ENCODE assay signal across 17 cellular contexts in the genomic region with DNA sequence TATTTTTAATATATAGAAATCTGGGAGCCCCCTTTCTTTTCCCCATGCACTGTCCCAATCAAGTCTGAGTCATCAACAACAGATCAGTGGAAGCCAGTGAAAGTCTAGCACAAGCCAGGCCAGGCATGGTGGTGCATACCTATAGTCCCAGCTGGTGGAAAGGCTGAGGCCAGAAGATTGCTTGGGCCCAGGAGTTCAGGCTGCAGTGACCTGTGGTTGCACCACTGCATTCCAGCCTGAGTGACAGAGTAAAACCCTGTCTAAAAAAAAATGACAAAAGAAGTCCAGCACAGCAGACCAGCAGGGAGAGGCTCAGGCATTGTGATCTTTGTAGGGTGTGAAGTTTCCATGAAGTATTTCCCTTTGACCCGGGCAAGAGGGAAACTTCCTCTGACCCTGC. TPM values are rescaled to one million over a fixed set of nuclear protein-coding genes. Genes with fewer than 3 reads are reported as not detected.
DNase-seq lines count a peak whose midpoint lies in the region; ATAC-seq, FAIRE-seq and TF ChIP-seq lines count a peak whose summit lies in the region.
"Had no signal": no experiment of that assay in that cellular context is flagged by ENCODE, and none has a peak within 500 bp of the region (broad histone marks: within the 10 kb centered on the region; RNA-seq: fewer than 3 reads in every experiment).

No MANE protein-coding gene starts in this region.

- no peak for FAIRE-seq in GM12892 (lab: Jason Lieb, UNC)

- no peak overlapping the region for H4K5ac ChIP-seq in IMR-90 (ENCODE audit: low read depth, low read length)

- no peak overlapping the region for H3K14ac ChIP-seq in IMR-90 (replicated peaks; ENCODE audit: low read depth, low read length)

- H3K56ac ChIP-seq in IMR-90 (ENCODE audit: extremely low read depth, insufficient read depth, low read length): no peak overlapping the region

- H2BK5ac ChIP-seq in IMR-90 (ENCODE audit: low read depth, low read length, poor library complexity, severe bottlenecking): peak overlapping the region; percentile 30

- no peaks in the 10 kb centered on the region for H3K9me3 ChIP-seq in IMR-90 (ENCODE audit: control insufficient read depth, insufficient read depth, low read length)
- H3K9me3 ChIP-seq in liver (ENCODE audit: control insufficient read depth in 4 of 4, low read length in 3 of 4): no peaks in the 10 kb centered on the region
- H3K9me3 ChIP-seq: lower lobe of right lung, sigmoid colon, tibial nerve had no signal

- TF ChIP-seq POLR2A in IMR-90 (IDR thresholded peaks at IDR 0.05; ENCODE audit: low read depth, low read length): no peak
- TF ChIP-seq POLR2A in GM12892 (IDR thresholded peaks at IDR 0.05; ENCODE audit: low read depth, low read length): no peak

- no peak overlapping the region for H2AK5ac ChIP-seq in IMR-90 (ENCODE audit: low read depth, low read length)

- H2BK15ac ChIP-seq in IMR-90 (ENCODE audit: low read depth, low read length): no peak overlapping the region

- H3K4ac ChIP-seq in IMR-90 (ENCODE audit: low read depth, low read length): no peak overlapping the region

- CTCF ChIA-PET in IMR-90 (lab: Yijun Ruan, JAX): no interaction called here

- no peak for TF ChIP-seq RAD21 in IMR-90 (IDR thresholded peaks at IDR 0.05; ENCODE audit: low read length)
- TF ChIP-seq RAD21 in liver (IDR thresholded peaks at IDR 0.05): no peak

- no peak overlapping the region for H2BK120ac ChIP-seq in IMR-90 (ENCODE audit: low read depth, low read length)

- no peak overlapping the region for H2AFZ ChIP-seq in IMR-90 (replicated peaks; ENCODE audit: low read length, poor library complexity)

- TF ChIP-seq CTCF in AG10803 (conservative IDR thresholded peaks at IDR 0.05; ENCODE audit: low read length) (no peak), IMR-90 (conservative IDR thresholded peaks at IDR 0.05; ENCODE audit: low read depth, low read length) (no peak), cardiac fibroblast (IDR thresholded peaks at IDR 0.05; ENCODE audit: low read depth, low read length) (no peak), liver (IDR thresholded peaks at IDR 0.05; ENCODE audit: low read depth, low read length, missing input control) (no peak)

- no peaks in the 10 kb centered on the region for H4K20me1 ChIP-seq in IMR-90 (ENCODE audit: insufficient read depth, low read length)

- H3K4me2 ChIP-seq in IMR-90 (ENCODE audit: low read depth, low read length): no peak overlapping the region

- DNase-seq in AG10803 (ENCODE audit: low read depth) (peak; percentile 56), IMR-90 (peak; percentile 86), cardiac fibroblast (ENCODE audit: low read depth in 2 of 2) (peak; percentile 73 to 76), GM12892 (ENCODE audit: insufficient read length) (no peak), mesenteric fat pad (ENCODE audit: low spot score) (no peak)
- DNase-seq: activated CD8-positive, alpha-beta memory T cell treated with anti-CD3 and anti-CD28 coated beads for 24 hours; amniotic stem cell; lower lobe of right lung; NCI-H1417 treated with DMSO at 0.1 percent for 48 hours; NCI-H345; sigmoid colon; stimulated activated CD4-positive, alpha-beta T cell treated with anti-CD3 and anti-CD28 coated beads, Interleukin-4, amount 100 ng/mL, for 24 hours had no signal

- in situ Hi-C loops in IMR-90 (cut with MboI; ENCODE audit: low sequenced_read_pairs): no loop called here

- H3K27me3 ChIP-seq in IMR-90 (ENCODE audit: control insufficient read depth, insufficient read depth, low read length) (no peaks in the 10 kb centered on the region), liver (ENCODE audit: control insufficient read depth in 4 of 4, insufficient read depth in 4 of 4, low read length in 3 of 4) (no peaks in the 10 kb centered on the region)
- H3K27me3 ChIP-seq: sigmoid colon, tibial nerve had no signal

- H2BK20ac ChIP-seq in IMR-90 (ENCODE audit: low read depth, low read length): no peak overlapping the region

- no peaks in the 10 kb centered on the region for H3K9me1 ChIP-seq in IMR-90 (ENCODE audit: insufficient read depth, low read length)

- H3K4me1 ChIP-seq in IMR-90 (ENCODE audit: control insufficient read depth, insufficient read depth, low read length): peaks cover 5% of the 10 kb centered on the region; the same call in 1 of the 2 replicates
- peaks cover 0 to 3% (median 1%) of the 10 kb centered on the region in 4 donors for H3K4me1 ChIP-seq in liver (ENCODE audit: control insufficient read depth in 4 of 4, insufficient read depth in 4 of 4, low read length in 3 of 4)
- H3K4me1 ChIP-seq: lower lobe of right lung, sigmoid colon, tibial nerve had no signal

- POLR2A ChIA-PET in IMR-90 (lab: Charles Lee; ENCODE audit: unreplicated experiment): interaction anchor here (0.8 kb wide), 1 partner anchor 418 kb away, joined by 10 read pairs; no protein-coding TSS in a partner anchor

- no TSS peak for BruUV-seq in IMR-90 (replicated peaks; lab: Mats Ljungman, UMichigan)

- dilution Hi-C loops in IMR-90 (cut with HindIII; ENCODE audit: low sequenced_read_pairs, unreplicated experiment): no loop called here

- no CpG with 5 or more reads among the region's 1 CpG for WGBS in IMR-90 (ENCODE audit: extremely low coverage in 2 of 2, insufficient read length in 1 of 2), 2 experiments
- 61% methylated on average over 1 of the region's 1 CpG for WGBS in liver

- no peak overlapping the region for H4K91ac ChIP-seq in IMR-90 (ENCODE audit: insufficient read depth, low read depth, low read length)

- no peak overlapping the region for H3K9ac ChIP-seq in IMR-90 (ENCODE audit: low read depth, low read length)
- no peak overlapping the region for H3K9ac ChIP-seq in liver (ENCODE audit: low read depth in 1 of 2, low read length in 2 of 2)

- ATAC-seq in IMR-90 (ENCODE audit: low read depth) (peak; percentile 92), HG03135 (IDR thresholded peaks at IDR 0.05; ENCODE audit: unreplicated experiment) (no peak), HG02571 (IDR thresholded peaks at IDR 0.05; ENCODE audit: unreplicated experiment) (no peak)
- ATAC-seq: activated T-helper 17 cell treated with anti-CD3 and anti-CD28 coated beads, Interleukin-2, amount 50 U/mL, for 72 hours; lower lobe of right lung had no signal

- no peak overlapping the region for H3K4me3 ChIP-seq in AG10803 (ENCODE audit: low read length)
- H3K4me3 ChIP-seq in IMR-90 (ENCODE audit: insufficient read depth, low read depth, low read length): no peak overlapping the region
- no peak overlapping the region for H3K4me3 ChIP-seq in cardiac fibroblast (replicated peaks in 1 of 2; ENCODE audit: low read depth in 2 of 2, low read length in 2 of 2)
- no peak overlapping the region for H3K4me3 ChIP-seq in liver (ENCODE audit: low read depth in 1 of 3, low read length in 3 of 3)
- H3K4me3 ChIP-seq: lower lobe of right lung, sigmoid colon, tibial nerve had no signal

- H3K27ac ChIP-seq in IMR-90 (ENCODE audit: insufficient read depth, low read length) (no peak overlapping the region), liver (ENCODE audit: low read depth in 1 of 2, low read length in 2 of 2) (no peak overlapping the region)
- H3K27ac ChIP-seq: lower lobe of right lung, sigmoid colon had no signal

- H3K79me1 ChIP-seq in IMR-90 (ENCODE audit: low read depth in 1 of 2, low read length in 2 of 2): no peaks in the 10 kb centered on the region

- no peak overlapping the region for H2AK9ac ChIP-seq in IMR-90 (replicated peaks; ENCODE audit: low read depth, low read length, poor library complexity)

- intact Hi-C loops in IMR-90 (cut with micrococcal nuclease): no loop called here

- H4K8ac ChIP-seq in IMR-90 (ENCODE audit: low read depth in 2 of 2, low read length in 2 of 2): no peak overlapping the region

- no peak overlapping the region for H3K18ac ChIP-seq in IMR-90 (ENCODE audit: low read depth, low read length)

- no peak overlapping the region for H3K23ac ChIP-seq in IMR-90 (ENCODE audit: low read depth, low read length)

- H3K36me3 ChIP-seq in IMR-90 (ENCODE audit: control insufficient read depth, insufficient read depth, low read length) (no peaks in the 10 kb centered on the region), liver (ENCODE audit: control insufficient read depth in 4 of 4, insufficient read depth in 3 of 4, low read depth in 1 of 4, low read length in 3 of 4) (no peaks in the 10 kb centered on the region)
- H3K36me3 ChIP-seq: lower lobe of right lung, sigmoid colon, tibial nerve had no signal

TF ChIP-seq in IMR-90, 13 proteins besides CTCF, POLR2A, EP300 and RAD21 (continues in another document):
- TF ChIP-seq MXI1 (IDR thresholded peaks at IDR 0.05; ENCODE audit: borderline replicate concordance, low read depth, low read length) (0 out of 2 replicates have a peak, but pooled peaks have one; percentile 23), CEBPB (IDR thresholded peaks at IDR 0.05; ENCODE audit: low read depth, low read length) (peak; percentile 62; the same call in 1 of the 2 replicates)

TF ChIP-seq in liver, 16 proteins besides CTCF, POLR2A, EP300 and RAD21:
- peak; percentile 14 for TF ChIP-seq SP1 (IDR thresholded peaks at IDR 0.05)
- no peak for TF ChIP-seq EGR1 (IDR thresholded peaks at IDR 0.05; ENCODE audit: low read depth in 2 of 2)
- TF ChIP-seq NR2F2 (IDR thresholded peaks at IDR 0.05): peak; percentile 81
- TF ChIP-seq RXRA (IDR thresholded peaks at IDR 0.05): no peak

RNA-seq across cellular contexts. Expression of gene RPL5, which starts 8.9 kb away (rescaled TPM):
- total RNA-seq in IMR-90 (2012; rRNA removed): 1,679 and 1,907 TPM in 2 replicates
- 1,239 and 1,406 TPM in 2 replicates for polyA plus RNA-seq in IMR-90 (2012; rRNA removed)
- polyA plus RNA-seq in IMR-90 (2012; cell fraction: cytosol; rRNA removed): 609 and 629 TPM in 2 replicates
- 99.4 and 681 TPM in 2 replicates for polyA plus RNA-seq in IMR-90 (2012; cell fraction: nucleus; rRNA removed; ENCODE audit: low replicate concordance)
- total RNA-seq in liver: 100 to 1,000 TPM; 336 to 765 TPM
- 100 to 1,000 TPM; 359 to 442 TPM for polyA plus RNA-seq in liver
- 4,635 TPM for polyA plus RNA-seq in GM12892 (2012; ENCODE audit: missing spikeins)
- total RNA-seq in mesenteric fat pad: 762 TPM

RNA-seq across cellular contexts. Expression of gene EVI5, which starts 38.0 kb away (rescaled TPM):
- total RNA-seq in IMR-90 (2012; rRNA removed) (26.9 and 54.4 TPM in 2 replicates), liver (10 to 100 TPM; 24.6 to 35.9 TPM), mesenteric fat pad (44.4 TPM)
- polyA plus RNA-seq in IMR-90 (2012; rRNA removed) (10.2 and 13.9 TPM in 2 replicates), liver (10 to 100 TPM in 1 of 2 donors, 1 to 10 TPM in 1; 4.0 to 13.6 TPM)
- polyA plus RNA-seq in IMR-90 (2012; cell fraction: cytosol; rRNA removed): 2.6 and 3.4 TPM in 2 replicates
- polyA plus RNA-seq in IMR-90 (2012; cell fraction: nucleus; rRNA removed; ENCODE audit: low replicate concordance): 1.7 and 10.9 TPM in 2 replicates
- 2.4 TPM for polyA plus RNA-seq in GM12892 (2012; ENCODE audit: missing spikeins)

Comparison
In these comparisons a context has a peak if more than half of its experiments do, and no peak if none do; other contexts are left out.
1. DNase-seq: peak in AG10803 (single experiment), IMR-90 (single experiment) and cardiac fibroblast (2 of 2); none in GM12892 (single experiment) and mesenteric fat pad (single experiment).